Comparison of ENCODE assay signal across 10 cellular contexts in the genomic region with DNA sequence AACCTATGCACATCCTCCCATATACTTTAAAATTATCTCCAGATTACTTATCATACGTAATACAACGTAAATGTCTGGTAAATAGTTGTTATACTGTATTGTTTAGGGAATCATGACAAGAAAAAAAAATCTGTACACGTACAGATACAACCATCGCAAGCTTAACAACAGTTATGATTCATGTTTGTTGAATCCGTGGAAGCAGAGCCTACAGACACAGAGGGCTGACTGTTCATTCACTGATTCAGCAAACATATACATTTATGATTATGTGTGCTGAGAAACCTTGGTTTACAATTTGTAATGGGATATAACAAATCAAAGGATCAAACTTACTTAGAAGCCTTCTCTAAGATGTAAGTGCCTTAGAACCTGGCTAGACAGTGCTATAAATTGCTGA. TPM values are rescaled to one million over a fixed set of nuclear protein-coding genes. Genes with fewer than 3 reads are reported as not detected.
DNase-seq lines count a peak whose midpoint lies in the region; ATAC-seq lines count a peak whose summit lies in the region.
"Had no signal": no experiment of that assay in that cellular context is flagged by ENCODE, and none has a peak within 500 bp of the region (broad histone marks: within the 10 kb centered on the region; RNA-seq: fewer than 3 reads in every experiment).

No MANE protein-coding gene starts in this region.

- H3K27me3 ChIP-seq in iPS-18a (ENCODE audit: control insufficient read depth, insufficient read depth, low read length) = no peaks in the 10 kb centered on the region

- peak overlapping the region; percentile 81 for H3K4me3 Mint-ChIP-seq in activated naive CD4-positive, alpha-beta T cell treated with anti-CD3 and anti-CD28 coated beads, Interleukin-2, amount 50 U/mL, for 24 hours
- H3K4me3 Mint-ChIP-seq in activated CD8-positive, alpha-beta T cell treated with anti-CD3 and anti-CD28 coated beads, Interleukin-2, amount 10 ng/mL, durations not matched to agents 7 days and 5 days = peak overlapping the region; percentile 96
- H3K4me3 Mint-ChIP-seq in stimulated activated naive B cell treated with anti-CD40 and anti-IgM and Interleukin-4, amounts not matched to agents 10 μg/mL and 1 μg/mL and 100 μg/mL, for 72 hours = peak overlapping the region; percentile 39 to 63

- ATAC-seq in activated CD8-positive, alpha-beta T cell treated with anti-CD3 and anti-CD28 coated beads, Interleukin-2, amount 10 ng/mL, durations not matched to agents 7 days and 5 days = no peak
- ATAC-seq in stimulated activated naive B cell treated with anti-CD40 and anti-IgM and Interleukin-4, amounts not matched to agents 10 μg/mL and 1 μg/mL and 100 μg/mL, for 72 hours (replicated peaks) = no peak
- no peak for ATAC-seq in HG03025 (IDR thresholded peaks at IDR 0.05; ENCODE audit: low FRiP score, unreplicated experiment)

- no peak overlapping the region for H3K27ac Mint-ChIP-seq in activated naive CD4-positive, alpha-beta T cell treated with anti-CD3 and anti-CD28 coated beads, Interleukin-2, amount 50 U/mL, for 24 hours
- H3K27ac Mint-ChIP-seq in activated CD8-positive, alpha-beta T cell treated with anti-CD3 and anti-CD28 coated beads, Interleukin-2, amount 10 ng/mL, durations not matched to agents 7 days and 5 days = no peak overlapping the region
- no peak overlapping the region for H3K27ac Mint-ChIP-seq in stimulated activated naive B cell treated with anti-CD40 and anti-IgM and Interleukin-4, amounts not matched to agents 10 μg/mL and 1 μg/mL and 100 μg/mL, for 72 hours

- CTCF ChIA-PET in activated CD8-positive, alpha-beta T cell treated with anti-CD3 and anti-CD28 coated beads, Interleukin-2, amount 10 ng/mL, durations not matched to agents 7 days and 5 days (lab: Charles Lee) = no interaction called here

- POLR2A ChIA-PET in activated CD8-positive, alpha-beta T cell treated with anti-CD3 and anti-CD28 coated beads, Interleukin-2, amount 10 ng/mL, durations not matched to agents 7 days and 5 days (lab: Charles Lee) = no interaction called here

- no peaks in the 10 kb centered on the region for H3K27me3 Mint-ChIP-seq in activated naive CD4-positive, alpha-beta T cell treated with anti-CD3 and anti-CD28 coated beads, Interleukin-2, amount 50 U/mL, for 24 hours
- H3K27me3 Mint-ChIP-seq in activated CD8-positive, alpha-beta T cell treated with anti-CD3 and anti-CD28 coated beads, Interleukin-2, amount 10 ng/mL, durations not matched to agents 7 days and 5 days (ENCODE audit: low read depth) = no peaks in the 10 kb centered on the region
- H3K27me3 Mint-ChIP-seq in stimulated activated naive B cell treated with anti-CD40 and anti-IgM and Interleukin-4, amounts not matched to agents 10 μg/mL and 1 μg/mL and 100 μg/mL, for 72 hours = no peaks in the 10 kb centered on the region

- peaks cover 29% of the 10 kb centered on the region for H3K4me1 Mint-ChIP-seq in activated naive CD4-positive, alpha-beta T cell treated with anti-CD3 and anti-CD28 coated beads, Interleukin-2, amount 50 U/mL, for 24 hours
- peaks cover 17% of the 10 kb centered on the region for H3K4me1 Mint-ChIP-seq in activated CD8-positive, alpha-beta T cell treated with anti-CD3 and anti-CD28 coated beads, Interleukin-2, amount 10 ng/mL, durations not matched to agents 7 days and 5 days (ENCODE audit: low read depth)
- H3K4me1 Mint-ChIP-seq in stimulated activated naive B cell treated with anti-CD40 and anti-IgM and Interleukin-4, amounts not matched to agents 10 μg/mL and 1 μg/mL and 100 μg/mL, for 72 hours = peaks cover 18 to 22% of the 10 kb centered on the region in 2 donors

- peaks cover 19% of the 10 kb centered on the region for H3K36me3 ChIP-seq in iPS-18a (ENCODE audit: control insufficient read depth, low read depth, low read length)

- no peak overlapping the region for H3K9ac ChIP-seq in iPS-18a (ENCODE audit: low read length)

- no peak for DNase-seq in activated naive CD4-positive, alpha-beta T cell treated with anti-CD3 and anti-CD28 coated beads, Interleukin-2, amount 50 U/mL, for 16 hours
- DNase-seq in activated CD8-positive, alpha-beta T cell treated with anti-CD3 and anti-CD28 coated beads, Interleukin-2, amount 10 ng/mL, durations not matched to agents 7 days and 5 days = no peak
- DNase-seq in stimulated activated naive B cell treated with anti-CD40 and anti-IgM and Interleukin-4, amounts not matched to agents 10 μg/mL and 1 μg/mL and 100 μg/mL, for 72 hours = no peak
- DNase-seq in MV-4-11 (lab: John Stamatoyannopoulos, UW) (no peak), NCI-H748 treated with DMSO at 0.1 percent for 48 hours (lab: John Stamatoyannopoulos, UW) (no peak)
- DNase-seq: NCI-H1694, SIG-M5 had no signal

- H3K27ac ChIP-seq in iPS-18a (ENCODE audit: low read length) = no peak overlapping the region

- H3K9me3 ChIP-seq in iPS-18a (ENCODE audit: control insufficient read depth, low read depth, low read length) = no peaks in the 10 kb centered on the region

- no peaks in the 10 kb centered on the region for H3K4me1 ChIP-seq in iPS-18a (ENCODE audit: control insufficient read depth, low read depth, low read length)

- peak overlapping the region; percentile 90 for H3K4me3 ChIP-seq in iPS-18a (ENCODE audit: low read length)

- peaks cover 19% of the 10 kb centered on the region for H3K9me3 Mint-ChIP-seq in activated naive CD4-positive, alpha-beta T cell treated with anti-CD3 and anti-CD28 coated beads, Interleukin-2, amount 50 U/mL, for 24 hours
- H3K9me3 Mint-ChIP-seq in activated CD8-positive, alpha-beta T cell treated with anti-CD3 and anti-CD28 coated beads, Interleukin-2, amount 10 ng/mL, durations not matched to agents 7 days and 5 days (ENCODE audit: insufficient read depth) = peaks cover 27% of the 10 kb centered on the region
- peaks cover 10 to 14% of the 10 kb centered on the region in 2 donors for H3K9me3 Mint-ChIP-seq in stimulated activated naive B cell treated with anti-CD40 and anti-IgM and Interleukin-4, amounts not matched to agents 10 μg/mL and 1 μg/mL and 100 μg/mL, for 72 hours

- peaks cover 47% of the 10 kb centered on the region for H3K36me3 Mint-ChIP-seq in activated naive CD4-positive, alpha-beta T cell treated with anti-CD3 and anti-CD28 coated beads, Interleukin-2, amount 50 U/mL, for 24 hours
- H3K36me3 Mint-ChIP-seq in activated CD8-positive, alpha-beta T cell treated with anti-CD3 and anti-CD28 coated beads, Interleukin-2, amount 10 ng/mL, durations not matched to agents 7 days and 5 days (ENCODE audit: low read depth) = peaks cover 54% of the 10 kb centered on the region
- H3K36me3 Mint-ChIP-seq in stimulated activated naive B cell treated with anti-CD40 and anti-IgM and Interleukin-4, amounts not matched to agents 10 μg/mL and 1 μg/mL and 100 μg/mL, for 72 hours = peaks cover 44 to 60% of the 10 kb centered on the region in 2 donors

RNA-seq across cellular contexts. Expression of a gene that starts 1.5 kb away (rescaled TPM):
- total RNA-seq in activated CD8-positive, alpha-beta T cell treated with anti-CD3 and anti-CD28 coated beads, Interleukin-2, amount 10 ng/mL, durations not matched to agents 7 days and 5 days = 10 to 100 TPM in 1 of 2 experiments, 1 to 10 TPM in 1; 8.6 to 10.5 TPM

RNA-seq across cellular contexts. Expression of a gene that starts 37.2 kb away (rescaled TPM):
- 1 to 10 TPM; 6.2 to 7.5 TPM for total RNA-seq in activated CD8-positive, alpha-beta T cell treated with anti-CD3 and anti-CD28 coated beads, Interleukin-2, amount 10 ng/mL, durations not matched to agents 7 days and 5 days

RNA-seq across cellular contexts. Expression of a gene that starts 46.5 kb away (rescaled TPM):
- 10 to 100 TPM; 13.7 to 15.1 TPM for total RNA-seq in activated CD8-positive, alpha-beta T cell treated with anti-CD3 and anti-CD28 coated beads, Interleukin-2, amount 10 ng/mL, durations not matched to agents 7 days and 5 days
